Comparison of ENCODE assay signal across 8 cellular contexts in genomic region chr2:189581354-189582139, GRCh38. TPM values are rescaled to one million over a fixed set of nuclear protein-coding genes. Genes with fewer than 3 reads are reported as not detected.
DNase-seq lines count a peak whose midpoint lies in the region; ATAC-seq and TF ChIP-seq lines count a peak whose summit lies in the region.

No MANE protein-coding gene starts in this region.

- peak overlapping the region; percentile 61 for H3K4me2 ChIP-seq in fibroblast of lung (ENCODE audit: extremely low read depth, insufficient read depth, low read length)
- H3K4me2 ChIP-seq in neural cell (ENCODE audit: low read length): peak overlapping the region; percentile 58

- H3K27ac ChIP-seq in AG04450 (ENCODE audit: low read depth, low read length) (no peak overlapping the region), VCaP (peak overlapping the region; percentile 94), fibroblast of lung (ENCODE audit: insufficient read depth, low read length) (no peak overlapping the region), neural cell (ENCODE audit: low read length) (peak overlapping the region; percentile 51)

- no peaks in the 10 kb centered on the region for H3F3A ChIP-seq in neural cell (ENCODE audit: insufficient read depth, low read length, poor library complexity, severe bottlenecking)

- H3K9me3 ChIP-seq in AG04450 (ENCODE audit: control insufficient read depth, insufficient read depth, low read length) (no peaks in the 10 kb centered on the region), fibroblast of lung (ENCODE audit: control insufficient read depth, insufficient read depth, low read depth, low read length) (no peaks in the 10 kb centered on the region), neural cell (ENCODE audit: low read length) (no peaks in the 10 kb centered on the region)

- no peak overlapping the region for H3K9ac ChIP-seq in fibroblast of lung (ENCODE audit: insufficient read depth, low read length)
- H3K9ac ChIP-seq in neural cell (ENCODE audit: low read length): peak overlapping the region; percentile 71

- H3K4me1 ChIP-seq in fibroblast of lung (ENCODE audit: control insufficient read depth, extremely low read depth, insufficient read depth, low read length): peaks cover 4% of the 10 kb centered on the region

- DNase-seq in AG04450 (ENCODE audit: low read depth, low spot score): no peak
- DNase-seq in fibroblast of lung (ENCODE audit: low read depth in 2 of 2): no peak
- DNase-seq in NCI-H226: no peak
- DNase-seq in NCI-H774 (lab: John Stamatoyannopoulos, UW): no peak

- H4K20me1 ChIP-seq in fibroblast of lung (ENCODE audit: control insufficient read depth, extremely low read depth, insufficient read depth, low read length) (no peaks in the 10 kb centered on the region), neural cell (ENCODE audit: insufficient read depth) (no peaks in the 10 kb centered on the region)

- TF ChIP-seq CTCF in AG04450 (IDR thresholded peaks at IDR 0.05; ENCODE audit: low read depth, low read length) (no peak), VCaP (conservative IDR thresholded peaks at IDR 0.05) (no peak), fibroblast of lung (conservative IDR thresholded peaks at IDR 0.05 in 1 of 2, IDR thresholded peaks at IDR 0.05 in 1 of 2; ENCODE audit: low read depth in 1 of 2, low read length in 2 of 2) (no peak), neural cell (IDR thresholded peaks at IDR 0.05; ENCODE audit: poor library complexity, severe bottlenecking) (no peak)

- H2AFZ ChIP-seq in fibroblast of lung (ENCODE audit: low read length) (peak overlapping the region; percentile 43), neural cell (ENCODE audit: low read depth, low read length) (peak overlapping the region; percentile 74)

- peak; percentile 6 for ATAC-seq in GM21360 (IDR thresholded peaks at IDR 0.05; ENCODE audit: unreplicated experiment)
- ATAC-seq in HG02870 (IDR thresholded peaks at IDR 0.05; ENCODE audit: unreplicated experiment): no peak

- no peaks in the 10 kb centered on the region for H3K9me2 ChIP-seq in neural cell (ENCODE audit: insufficient read depth, low read length)

- H3K36me3 ChIP-seq in fibroblast of lung (ENCODE audit: control insufficient read depth, insufficient read depth, low read length) (no peaks in the 10 kb centered on the region), neural cell (ENCODE audit: insufficient read depth, low read length) (no peaks in the 10 kb centered on the region)

- TF ChIP-seq EP300 in neural cell (conservative IDR thresholded peaks at IDR 0.05; ENCODE audit: poor library complexity, severe bottlenecking): no peak

- no peak for TF ChIP-seq RAD21 in neural cell (conservative IDR thresholded peaks at IDR 0.05)

- CTCF ChIA-PET in AG04450 (lab: Charles Lee): interaction anchor here (1.6 to 1.9 kb wide), 2 partner anchors 79 to 114 kb away, joined by 5 to 7 read pairs; partner anchors contain the start of gene ASNSD1

- peak overlapping the region; percentile 57 for H3K4me3 ChIP-seq in AG04450 (ENCODE audit: low read depth, low read length)
- H3K4me3 ChIP-seq in fibroblast of lung (replicated peaks in 1 of 4; ENCODE audit: control extremely low read depth in 1 of 4, insufficient read depth in 1 of 4, low read depth in 3 of 4, low read length in 4 of 4): peak overlapping the region; percentile 43 to 70 (median 54)
- peak overlapping the region; percentile 81 for H3K4me3 ChIP-seq in neural cell (ENCODE audit: low read length)

- H3K79me2 ChIP-seq in fibroblast of lung (ENCODE audit: control insufficient read depth, insufficient read depth, low read length) (no peaks in the 10 kb centered on the region), neural cell (replicated peaks; ENCODE audit: insufficient read depth, low read length) (no peaks in the 10 kb centered on the region)

- H3K27me3 ChIP-seq in AG04450 (ENCODE audit: control insufficient read depth, insufficient read depth, low read length): peaks cover 8% of the 10 kb centered on the region
- H3K27me3 ChIP-seq in fibroblast of lung (ENCODE audit: control insufficient read depth, insufficient read depth, low read length): peaks cover 3% of the 10 kb centered on the region
- peaks cover 43% of the 10 kb centered on the region for H3K27me3 ChIP-seq in neural cell (ENCODE audit: insufficient read depth, low read depth, low read length)

- POLR2A ChIA-PET in AG04450 (lab: Yijun Ruan, JAX): interaction anchor here (1.0 to 1.9 kb wide), 3 partner anchors 17 to 141 kb away, joined by 3 to 9 read pairs (median 4); no protein-coding TSS in a partner anchor

TF ChIP-seq in neural cell, 6 proteins besides CTCF, POLR2A, EP300 and RAD21:
- TF ChIP-seq SMC3 (conservative IDR thresholded peaks at IDR 0.05; ENCODE audit: poor library complexity) (no peak), REST (IDR thresholded peaks at IDR 0.05; ENCODE audit: borderline replicate concordance) (peak; percentile 25)
TF ChIP-seq in neural cell: peak in this region for 1.

RNA-seq across cellular contexts. Expression of gene SLC40A1, which starts 1.0 kb away (rescaled TPM):
- polyA plus RNA-seq in AG04450 (2011; rRNA removed): 5.2 and 5.4 TPM in 2 replicates
- 4.4 and 6.4 TPM in 2 replicates for polyA minus RNA-seq in AG04450 (2011; rRNA and poly(A)+ RNA removed)
- 91.9 and 97.4 TPM in 2 replicates for total RNA-seq in fibroblast of lung
- 8.0 and 17.2 TPM in 2 replicates for polyA plus RNA-seq in fibroblast of lung
- polyA plus RNA-seq in fibroblast of lung (2012): 9.5 and 21.0 TPM in 2 replicates
- polyA minus RNA-seq in fibroblast of lung (ENCODE audit: low replicate concordance): 13.1 and 26.7 TPM in 2 replicates
- polyA plus RNA-seq in neural cell: 12.6 and 12.8 TPM in 2 replicates
- 26.8 and 29.8 TPM in 2 replicates for polyA minus RNA-seq in neural cell

Comparison
In these comparisons a context has a peak if more than half of its experiments do, and no peak if none do; other contexts are left out.
1. H3K27ac ChIP-seq: peak in VCaP (single experiment) and neural cell (single experiment); none in AG04450 (single experiment) and fibroblast of lung (single experiment).
2. Peak in every context shown above with its lines, with median percentiles within 50 percentile points of each other: H3K4me3 ChIP-seq.